ENCODE assay signal across 20 cellular contexts in the genomic region with DNA sequence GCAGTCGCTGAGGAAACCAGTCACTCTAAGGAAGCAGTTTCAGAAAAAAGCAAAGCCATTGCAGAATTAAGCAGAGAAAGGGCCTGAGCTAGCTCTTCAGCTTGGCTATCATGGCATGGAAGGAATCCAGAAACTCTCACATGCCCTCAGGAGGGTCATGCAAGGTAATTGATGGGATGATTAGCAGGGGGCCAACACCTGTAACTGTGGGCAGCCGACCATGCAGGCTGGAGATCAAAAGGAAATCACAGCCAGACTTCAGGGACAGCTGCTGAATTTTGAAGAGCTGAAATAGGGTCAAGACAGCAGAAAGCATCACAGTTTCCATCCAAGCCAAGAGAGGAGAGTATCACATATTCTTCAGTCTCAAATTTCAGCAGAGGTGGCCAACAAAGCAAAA.
"Had no signal": no experiment of that assay in that cellular context is flagged by ENCODE, and none has a peak within 500 bp of the region (broad histone marks: within the 10 kb centered on the region; RNA-seq: fewer than 3 reads in every experiment).

No MANE protein-coding gene starts in this region.

- H3K27me3 Mint-ChIP-seq: activated naive CD8-positive, alpha-beta T cell treated with anti-CD3 and anti-CD28 coated beads, Interleukin-2, amount 10 ng/mL, durations not matched to agents 7 days and 5 days; brain; dendritic cell treated with granulocyte-macrophage colony-stimulating factor and Interleukin-4, amounts not matched to agents 40 ng/mL and 50 ng/mL, for 4 days; effector memory CD8-positive, alpha-beta T cell; progenitor cell of endocrine pancreas had no signal

- H3K4me3 Mint-ChIP-seq: activated naive CD8-positive, alpha-beta T cell treated with anti-CD3 and anti-CD28 coated beads, Interleukin-2, amount 10 ng/mL, durations not matched to agents 7 days and 5 days; activated T-helper 1 cell treated with anti-CD3 and anti-CD28 coated beads, Interleukin-12 subunit alpha, Interleukin-12 subunit beta, Interleukin-2, Interleukin-4 antibody, amounts not matched to agents 30 ng/mL and 10 ng/mL and 1 ng/mL, durations not matched to agents 14 hours and 24 hours and 36 hours; brain; dendritic cell treated with granulocyte-macrophage colony-stimulating factor and Interleukin-4, amounts not matched to agents 40 ng/mL and 50 ng/mL, for 4 days; effector memory CD8-positive, alpha-beta T cell; naive thymus-derived CD4-positive, alpha-beta T cell had no signal

- H3K9me3 Mint-ChIP-seq: activated naive CD8-positive, alpha-beta T cell treated with anti-CD3 and anti-CD28 coated beads, Interleukin-2, amount 10 ng/mL, durations not matched to agents 7 days and 5 days; activated T-helper 1 cell treated with anti-CD3 and anti-CD28 coated beads, Interleukin-12 subunit alpha, Interleukin-12 subunit beta, Interleukin-2, Interleukin-4 antibody, amounts not matched to agents 30 ng/mL and 10 ng/mL and 1 ng/mL, durations not matched to agents 14 hours and 24 hours and 36 hours; brain had no signal

- DNase-seq: activated CD4-positive, alpha-beta T cell treated with anti-CD3 and anti-CD28 coated beads, Interleukin-2, amount 50 U/mL, for 1 hour; activated CD8-positive, alpha-beta memory T cell treated with anti-CD3 and anti-CD28 coated beads for 24 hours; activated naive CD4-positive, alpha-beta T cell; activated naive CD8-positive, alpha-beta T cell treated with anti-CD3 and anti-CD28 coated beads, Interleukin-2, amount 10 ng/mL, durations not matched to agents 7 days and 5 days; cerebellar nuclear complex; effector memory CD8-positive, alpha-beta T cell; heart right ventricle; left ventricle myocardium inferior; mucosa of descending colon; naive thymus-derived CD4-positive, alpha-beta T cell; nucleus accumbens; right cardiac atrium; small intestine; stimulated activated CD4-positive, alpha-beta T cell treated with anti-CD3 and anti-CD28 coated beads, Interleukin-4, amount 100 ng/mL, for 24 hours; stimulated activated naive CD4-positive, alpha-beta T cell; tibial artery had no signal

- ATAC-seq: effector memory CD8-positive, alpha-beta T cell; heart right ventricle; mucosa of descending colon; naive thymus-derived CD4-positive, alpha-beta T cell; right cardiac atrium had no signal

- H3K36me3 Mint-ChIP-seq: activated naive CD8-positive, alpha-beta T cell treated with anti-CD3 and anti-CD28 coated beads, Interleukin-2, amount 10 ng/mL, durations not matched to agents 7 days and 5 days; brain; naive thymus-derived CD4-positive, alpha-beta T cell had no signal

- H3K27ac ChIP-seq: heart right ventricle, left ventricle myocardium inferior, tibial artery had no signal

- H3K4me1 ChIP-seq: heart right ventricle, left ventricle myocardium inferior, tibial artery had no signal

- H3K27me3 ChIP-seq: heart right ventricle, tibial artery had no signal

- H3K4me3 ChIP-seq: heart right ventricle, left ventricle myocardium inferior, mucosa of descending colon, tibial artery had no signal

- H3K36me3 ChIP-seq: heart right ventricle, left ventricle myocardium inferior, tibial artery had no signal

- H3K4me1 Mint-ChIP-seq: activated naive CD8-positive, alpha-beta T cell treated with anti-CD3 and anti-CD28 coated beads, Interleukin-2, amount 10 ng/mL, durations not matched to agents 7 days and 5 days; brain; naive thymus-derived CD4-positive, alpha-beta T cell had no signal

- H3K27ac Mint-ChIP-seq: activated naive CD8-positive, alpha-beta T cell treated with anti-CD3 and anti-CD28 coated beads, Interleukin-2, amount 10 ng/mL, durations not matched to agents 7 days and 5 days; activated T-helper 1 cell treated with anti-CD3 and anti-CD28 coated beads, Interleukin-12 subunit alpha, Interleukin-12 subunit beta, Interleukin-2, Interleukin-4 antibody, amounts not matched to agents 30 ng/mL and 10 ng/mL and 1 ng/mL, durations not matched to agents 14 hours and 24 hours and 36 hours; brain; dendritic cell treated with granulocyte-macrophage colony-stimulating factor and Interleukin-4, amounts not matched to agents 40 ng/mL and 50 ng/mL, for 4 days; effector memory CD8-positive, alpha-beta T cell; naive thymus-derived CD4-positive, alpha-beta T cell; progenitor cell of endocrine pancreas had no signal
